2 cellular contexts compared by ENCODE assay signal in genomic region chr12:116540617-116541152, GRCh38.
TF ChIP-seq lines count a peak whose summit lies in the region.

No MANE protein-coding gene starts in this region.

TF ChIP-seq in HEK293, 187 proteins besides CTCF, POLR2A, EP300 and RAD21 (continued from another document):
- TF ChIP-seq ZNF580 (tag by site-specific recombination; IDR thresholded peaks at IDR 0.05) (0 out of 2 replicates have a peak, but pooled peaks have one; percentile 36), ZNF146 (tag by site-specific recombination; IDR thresholded peaks at IDR 0.05) (peak; percentile 94), ZBTB1 (tag by site-specific recombination; IDR thresholded peaks at IDR 0.05) (no peak)

TF ChIP-seq in WTC11, 78 proteins besides CTCF, POLR2A, EP300 and RAD21:
- no peak for TF ChIP-seq ZNF532 (CRISPR knock-in tag; IDR thresholded peaks at IDR 0.05; ENCODE audit: borderline replicate concordance)
- no peak for TF ChIP-seq OVOL2 (CRISPR knock-in tag; IDR thresholded peaks at IDR 0.05; ENCODE audit: borderline replicate concordance)
- no peak for TF ChIP-seq SOX15 (CRISPR knock-in tag; IDR thresholded peaks at IDR 0.05)
- TF ChIP-seq, protein P1, sequence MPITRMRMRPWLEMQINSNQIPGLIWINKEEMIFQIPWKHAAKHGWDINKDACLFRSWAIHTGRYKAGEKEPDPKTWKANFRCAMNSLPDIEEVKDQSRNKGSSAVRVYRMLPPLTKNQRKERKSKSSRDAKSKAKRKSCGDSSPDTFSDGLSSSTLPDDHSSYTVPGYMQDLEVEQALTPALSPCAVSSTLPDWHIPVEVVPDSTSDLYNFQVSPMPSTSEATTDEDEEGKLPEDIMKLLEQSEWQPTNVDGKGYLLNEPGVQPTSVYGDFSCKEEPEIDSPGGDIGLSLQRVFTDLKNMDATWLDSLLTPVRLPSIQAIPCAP (CRISPR knock-in tag; IDR thresholded peaks at IDR 0.05), result no peak
- TF ChIP-seq ZMAT4 (CRISPR knock-in tag; IDR thresholded peaks at IDR 0.05), result no peak
- TF ChIP-seq ZBTB21 (CRISPR knock-in tag; IDR thresholded peaks at IDR 0.05; ENCODE audit: borderline replicate concordance), result no peak
- TF ChIP-seq PRRX2 (CRISPR knock-in tag; IDR thresholded peaks at IDR 0.05), result no peak
